34 cellular contexts compared by ENCODE assay signal in genomic region chr2:80019571-80019970, GRCh38.
"Had no signal": no experiment of that assay in that cellular context is flagged by ENCODE, and none has a peak within 500 bp of the region (broad histone marks: within the 10 kb centered on the region; RNA-seq: fewer than 3 reads in every experiment).

No MANE protein-coding gene starts in this region.

- H3K27ac Mint-ChIP-seq: activated B cell treated with CpG ODN at 0.5 μM for 24 hours; activated CD4-positive, alpha-beta memory T cell treated with anti-CD3 and anti-CD28 coated beads for 36 hours; activated CD4-positive, alpha-beta T cell treated with anti-CD3 and anti-CD28 coated beads, Interleukin-2, amount 10 ng/mL, durations not matched to agents 24 days and 14 days; activated CD8-positive, alpha-beta T cell treated with anti-CD3 and anti-CD28 coated beads for 36 hours; activated naive CD4-positive, alpha-beta T cell treated with anti-CD3 and anti-CD28 coated beads, Interleukin-2, amount 10 ng/mL, durations not matched to agents 7 days and 5 days; activated naive CD4-positive, alpha-beta T cell treated with anti-CD3 and anti-CD28 coated beads, Interleukin-2, amount 50 U/mL, for 24 hours; activated naive CD8-positive, alpha-beta T cell; activated naive CD8-positive, alpha-beta T cell treated with anti-CD3 and anti-CD28 coated beads, Interleukin-2, amount 10 ng/mL, durations not matched to agents 7 days and 5 days; activated naive CD8-positive, alpha-beta T cell treated with anti-CD3 and anti-CD28 coated beads, Interleukin-2, amount 50 U/mL, for 24 hours; activated T-cell treated with anti-CD3 and anti-CD28 coated beads, Interleukin-2, amount 50 U/mL, for 72 hours; activated T-helper 1 cell treated with anti-CD3 and anti-CD28 coated beads, Interleukin-12 subunit alpha, Interleukin-12 subunit beta, Interleukin-2, Interleukin-4 antibody, amounts not matched to agents 30 ng/mL and 10 ng/mL and 1 ng/mL, durations not matched to agents 14 hours and 24 hours and 36 hours; activated T-helper 2 cell treated with anti-CD3 and anti-CD28 coated beads, Interferon-gamma antibody, Interleukin-2, Interleukin-4, amounts not matched to agents 10 μg/mL and 5 μg/mL and 100 μg/mL, durations not matched to agents 14 hours and 24 hours and 36 hours; T-helper 17 cell had no signal

- H3K9me3 ChIP-seq: ascending aorta had no signal

- H3K27me3 Mint-ChIP-seq: activated B cell treated with CpG ODN at 0.5 μM for 24 hours; activated CD4-positive, alpha-beta memory T cell treated with anti-CD3 and anti-CD28 coated beads for 36 hours; activated CD4-positive, alpha-beta T cell treated with anti-CD3 and anti-CD28 coated beads, Interleukin-2, amount 10 ng/mL, durations not matched to agents 24 days and 14 days; activated CD8-positive, alpha-beta T cell treated with anti-CD3 and anti-CD28 coated beads for 36 hours; activated naive CD4-positive, alpha-beta T cell treated with anti-CD3 and anti-CD28 coated beads, Interleukin-2, amount 10 ng/mL, durations not matched to agents 7 days and 5 days; activated naive CD4-positive, alpha-beta T cell treated with anti-CD3 and anti-CD28 coated beads, Interleukin-2, amount 50 U/mL, for 24 hours; activated naive CD8-positive, alpha-beta T cell; activated naive CD8-positive, alpha-beta T cell treated with anti-CD3 and anti-CD28 coated beads, Interleukin-2, amount 10 ng/mL, durations not matched to agents 7 days and 5 days; activated naive CD8-positive, alpha-beta T cell treated with anti-CD3 and anti-CD28 coated beads, Interleukin-2, amount 50 U/mL, for 24 hours; central memory CD8-positive, alpha-beta T cell; T-helper 17 cell had no signal

- H3K4me3 Mint-ChIP-seq: activated B cell treated with CpG ODN at 0.5 μM for 24 hours; activated CD4-positive, alpha-beta memory T cell treated with anti-CD3 and anti-CD28 coated beads for 36 hours; activated CD4-positive, alpha-beta T cell treated with anti-CD3 and anti-CD28 coated beads, Interleukin-2, amount 10 ng/mL, durations not matched to agents 24 days and 14 days; activated CD8-positive, alpha-beta T cell treated with anti-CD3 and anti-CD28 coated beads for 36 hours; activated naive CD4-positive, alpha-beta T cell treated with anti-CD3 and anti-CD28 coated beads, Interleukin-2, amount 10 ng/mL, durations not matched to agents 7 days and 5 days; activated naive CD4-positive, alpha-beta T cell treated with anti-CD3 and anti-CD28 coated beads, Interleukin-2, amount 50 U/mL, for 24 hours; activated naive CD8-positive, alpha-beta T cell; activated naive CD8-positive, alpha-beta T cell treated with anti-CD3 and anti-CD28 coated beads, Interleukin-2, amount 10 ng/mL, durations not matched to agents 7 days and 5 days; activated naive CD8-positive, alpha-beta T cell treated with anti-CD3 and anti-CD28 coated beads, Interleukin-2, amount 50 U/mL, for 24 hours; activated T-cell treated with anti-CD3 and anti-CD28 coated beads, Interleukin-2, amount 50 U/mL, for 4 hours; activated T-cell treated with anti-CD3 and anti-CD28 coated beads, Interleukin-2, amount 50 U/mL, for 72 hours; activated T-helper 1 cell treated with anti-CD3 and anti-CD28 coated beads, Interleukin-12 subunit alpha, Interleukin-12 subunit beta, Interleukin-2, Interleukin-4 antibody, amounts not matched to agents 30 ng/mL and 10 ng/mL and 1 ng/mL, durations not matched to agents 14 hours and 24 hours and 36 hours; brain; central memory CD8-positive, alpha-beta T cell; T-helper 17 cell had no signal

- H3K36me3 ChIP-seq: ascending aorta, cardiac muscle cell, WERI-Rb-1 had no signal

- ATAC-seq: activated CD8-positive, alpha-beta T cell treated with anti-CD3 and anti-CD28 coated beads for 36 hours; activated naive CD8-positive, alpha-beta T cell treated with anti-CD3 and anti-CD28 coated beads, Interleukin-2, amount 50 U/mL, for 24 hours; activated T-cell treated with anti-CD3 and anti-CD28 coated beads, Interleukin-2, amount 50 U/mL, for 4 hours; activated T-cell treated with anti-CD3 and anti-CD28 coated beads, Interleukin-2, amount 50 U/mL, for 72 hours; T-helper 17 cell had no signal

- H3K4me1 Mint-ChIP-seq: activated B cell treated with CpG ODN at 0.5 μM for 24 hours; activated CD4-positive, alpha-beta T cell treated with anti-CD3 and anti-CD28 coated beads, Interleukin-2, amount 10 ng/mL, durations not matched to agents 24 days and 14 days; activated naive CD4-positive, alpha-beta T cell treated with anti-CD3 and anti-CD28 coated beads, Interleukin-2, amount 10 ng/mL, durations not matched to agents 7 days and 5 days; activated naive CD4-positive, alpha-beta T cell treated with anti-CD3 and anti-CD28 coated beads, Interleukin-2, amount 50 U/mL, for 24 hours; activated naive CD8-positive, alpha-beta T cell treated with anti-CD3 and anti-CD28 coated beads, Interleukin-2, amount 10 ng/mL, durations not matched to agents 7 days and 5 days; activated naive CD8-positive, alpha-beta T cell treated with anti-CD3 and anti-CD28 coated beads, Interleukin-2, amount 50 U/mL, for 24 hours; central memory CD8-positive, alpha-beta T cell; T-helper 17 cell had no signal

- H3K27ac ChIP-seq: ascending aorta, cardiac muscle cell, WERI-Rb-1 had no signal

- H3K4me3 ChIP-seq: ascending aorta, cardiac muscle cell had no signal

- H3K9me3 Mint-ChIP-seq: activated CD4-positive, alpha-beta memory T cell treated with anti-CD3 and anti-CD28 coated beads for 36 hours; activated CD4-positive, alpha-beta T cell treated with anti-CD3 and anti-CD28 coated beads, Interleukin-2, amount 10 ng/mL, durations not matched to agents 24 days and 14 days; activated CD8-positive, alpha-beta T cell treated with anti-CD3 and anti-CD28 coated beads for 36 hours; activated naive CD4-positive, alpha-beta T cell treated with anti-CD3 and anti-CD28 coated beads, Interleukin-2, amount 50 U/mL, for 24 hours; activated T-cell treated with anti-CD3 and anti-CD28 coated beads, Interleukin-2, amount 50 U/mL, for 4 hours; activated T-helper 1 cell treated with anti-CD3 and anti-CD28 coated beads, Interleukin-12 subunit alpha, Interleukin-12 subunit beta, Interleukin-2, Interleukin-4 antibody, amounts not matched to agents 30 ng/mL and 10 ng/mL and 1 ng/mL, durations not matched to agents 14 hours and 24 hours and 36 hours; brain had no signal

- DNase-seq: activated B cell treated with CpG ODN at 0.5 μM for 24 hours; activated CD4-positive, alpha-beta memory T cell treated with anti-CD3 and anti-CD28 coated beads for 36 hours; activated CD4-positive, alpha-beta T cell treated with anti-CD3 and anti-CD28 coated beads for 4 hours; activated CD4-positive, alpha-beta T cell treated with anti-CD3 and anti-CD28 coated beads, Interleukin-2, amount 10 ng/mL, durations not matched to agents 24 days and 14 days; activated CD4-positive, alpha-beta T cell treated with anti-CD3 and anti-CD28 coated beads, Interleukin-2, amount 50 U/mL, for 1 hour; activated CD4-positive, alpha-beta T cell treated with anti-CD3 and anti-CD28 coated beads, Interleukin-2, amount 50 U/mL, for 4 hours; activated CD4-positive, CD25-positive, alpha-beta regulatory T cell treated with anti-CD3 and anti-CD28 coated beads, Interleukin-2, amount 50 U/mL, for 72 hours; activated CD8-positive, alpha-beta memory T cell treated with anti-CD3 and anti-CD28 coated beads, Interleukin-2, amount 50 U/mL, for 4 hours; activated CD8-positive, alpha-beta T cell treated with anti-CD3 and anti-CD28 coated beads for 36 hours; activated effector memory CD4-positive, alpha-beta T cell treated with Interleukin-2 at 50 U/mL for 16 hours; activated gamma-delta T cell; activated naive CD4-positive, alpha-beta T cell treated with anti-CD3 and anti-CD28 coated beads, Interleukin-2, amount 10 ng/mL, durations not matched to agents 7 days and 5 days; activated naive CD4-positive, alpha-beta T cell treated with Interleukin-2 at 50 U/mL for 16 hours; activated naive CD8-positive, alpha-beta T cell treated with anti-CD3 and anti-CD28 coated beads, Interleukin-2, amount 10 ng/mL, durations not matched to agents 7 days and 5 days; activated naive CD8-positive, alpha-beta T cell treated with anti-CD3 and anti-CD28 coated beads, Interleukin-2, amount 50 U/mL, for 24 hours; activated T-cell treated with anti-CD3 and anti-CD28 coated beads for 4 hours; activated T-cell treated with anti-CD3 and anti-CD28 coated beads, Interleukin-2, amount 50 U/mL, for 1 hour; activated T-cell treated with anti-CD3 and anti-CD28 coated beads, Interleukin-2, amount 50 U/mL, for 4 hours; activated T-cell treated with anti-CD3 and anti-CD28 coated beads, Interleukin-2, amount 50 U/mL, for 72 hours; amygdala; anterior cingulate cortex; caudate nucleus; cerebellar nuclear complex; T-helper 17 cell; T1000; WERI-Rb-1 had no signal

- H3K4me1 ChIP-seq: ascending aorta had no signal

- H3K36me3 Mint-ChIP-seq: activated CD4-positive, alpha-beta memory T cell treated with anti-CD3 and anti-CD28 coated beads for 36 hours; activated naive CD4-positive, alpha-beta T cell treated with anti-CD3 and anti-CD28 coated beads, Interleukin-2, amount 10 ng/mL, durations not matched to agents 7 days and 5 days; activated naive CD4-positive, alpha-beta T cell treated with anti-CD3 and anti-CD28 coated beads, Interleukin-2, amount 50 U/mL, for 24 hours; activated naive CD8-positive, alpha-beta T cell; activated naive CD8-positive, alpha-beta T cell treated with anti-CD3 and anti-CD28 coated beads, Interleukin-2, amount 10 ng/mL, durations not matched to agents 7 days and 5 days; brain had no signal

- H3K27me3 ChIP-seq: ascending aorta, cardiac muscle cell had no signal
